In genomic region chr3:171266034-171266805, GRCh38 we compare ENCODE assay signal across 12 cellular contexts.
A peak's percentile ranks its signal among the peaks of the same experiment; 100 is the strongest.
DNase-seq lines count a peak whose midpoint lies in the region; FAIRE-seq and TF ChIP-seq lines count a peak whose summit lies in the region.
"Had no signal": no experiment of that assay in that cellular context is flagged by ENCODE, and none has a peak within 500 bp of the region (broad histone marks: within the 10 kb centered on the region; RNA-seq: fewer than 3 reads in every experiment).

No MANE protein-coding gene starts in this region.

- no peak overlapping the region for H4K8ac ChIP-seq in H1 (ENCODE audit: extremely low read depth, insufficient read depth, low read length)

- FAIRE-seq in GM19239 (lab: Jason Lieb, UNC) (peak; percentile 75), H1 (lab: Jason Lieb, UNC) (no peak)

- no peak overlapping the region for H3K14ac ChIP-seq in H1 (ENCODE audit: insufficient read length)

- H2BK15ac ChIP-seq in H1 (ENCODE audit: low read length), result no peak overlapping the region

- H2BK5ac ChIP-seq in H1 (ENCODE audit: low read depth, low read length), result no peak overlapping the region

- no peaks in the 10 kb centered on the region for H3K9me3 ChIP-seq in H1 (ENCODE audit: insufficient read depth in 2 of 2, low read depth in 1 of 2, low read length in 1 of 2)

- no peaks in the 10 kb centered on the region for H3K79me1 ChIP-seq in H1 (ENCODE audit: low read depth, low read length)

- 62% methylated on average over 4 of the region's 4 CpGs; no CpG with 5 or more reads in 1 of the 2 experiments for whole genome bisulfite sequencing in H1 (ENCODE audit: extremely low coverage in 1 of 2, insufficient coverage in 1 of 2, insufficient read length in 1 of 2, insufficient replicate concordance in 2 of 2, low coverage in 1 of 2, low lambda C conversion rate in 2 of 2, missing lambda C conversion rate in 1 of 2), 2 experiments

- H4K5ac ChIP-seq in H1 (ENCODE audit: insufficient read length, low read depth, low read length), result no peak overlapping the region

- H2AK5ac ChIP-seq in H1 (ENCODE audit: low read depth, low read length), result no peak overlapping the region

- no peak overlapping the region for H2BK12ac ChIP-seq in H1 (ENCODE audit: low read depth, low read length)

- H3K4me3 Mint-ChIP-seq in nephron progenitor cell, result no peak overlapping the region
- H3K4me3 Mint-ChIP-seq: memory B cell had no signal

- no peak for TF ChIP-seq EP300 in H1 (IDR thresholded peaks at IDR 0.05; ENCODE audit: borderline replicate concordance in 1 of 2, low read depth in 2 of 2, low read length in 2 of 2)

- no peak overlapping the region for H2AFZ ChIP-seq in H1 (ENCODE audit: low read length)

- H3K27me3 Mint-ChIP-seq in nephron progenitor cell (ENCODE audit: low read depth, poor library complexity), result peaks cover 8% of the 10 kb centered on the region
- H3K27me3 Mint-ChIP-seq: memory B cell had no signal

- no peak overlapping the region for H2BK20ac ChIP-seq in H1 (ENCODE audit: low read length)

- H3K27me3 ChIP-seq in H1 (replicated peaks in 1 of 4; ENCODE audit: control insufficient read depth in 3 of 4, extremely low read depth in 1 of 4, insufficient read depth in 3 of 4, low read length in 3 of 4), result no peaks in the 10 kb centered on the region

- no peak overlapping the region; a peak in 1 of 4 replicates for H3K4me2 ChIP-seq in H1 (ENCODE audit: insufficient read depth in 1 of 2, low read depth in 2 of 2, low read length in 2 of 2)

- TF ChIP-seq CTCF in H1 (IDR thresholded peaks at IDR 0.05; ENCODE audit: control extremely low read depth in 1 of 3, insufficient read depth in 1 of 3, low read depth in 1 of 3, low read length in 3 of 3), result no peak
- no peak for TF ChIP-seq CTCF in nephron progenitor cell (IDR thresholded peaks at IDR 0.05)

- CTCF ChIA-PET in H1 (lab: Charles Lee; ENCODE audit: partially characterized antibody), result interaction anchor here (0.9 kb wide), 1 partner anchor 299 kb away, joined by 4 read pairs; no protein-coding TSS in a partner anchor

- no peak overlapping the region for H3K56ac ChIP-seq in H1 (replicated peaks; ENCODE audit: insufficient read length, low read depth, low read length)

- no peak overlapping the region for H3K23ac ChIP-seq in H1 (ENCODE audit: insufficient read length)

- H2BK120ac ChIP-seq in H1 (replicated peaks; ENCODE audit: low read depth, low read length), result no peak overlapping the region

- H3K9me3 Mint-ChIP-seq in nephron progenitor cell, result no peaks in the 10 kb centered on the region
- H3K9me3 Mint-ChIP-seq: memory B cell had no signal

- no peak for TF ChIP-seq POLR2A in H1 (IDR thresholded peaks at IDR 0.05; ENCODE audit: control extremely low read depth in 1 of 2, low read depth in 2 of 2, low read length in 2 of 2)

- no peaks in the 10 kb centered on the region for H3K36me3 ChIP-seq in H1 (ENCODE audit: control insufficient read depth in 2 of 4, insufficient read depth in 4 of 4, low read length in 3 of 4)

- no peak overlapping the region for H3K18ac ChIP-seq in H1 (ENCODE audit: extremely low read depth, low read length)

- H3K4ac ChIP-seq in H1 (replicated peaks; ENCODE audit: insufficient read length, low read depth, low read length), result no peak overlapping the region

- POLR2A ChIA-PET in H1 (lab: Charles Lee; ENCODE audit: partially characterized antibody), result interaction anchor here (0.6 kb wide), 1 partner anchor 177 kb away, joined by 4 read pairs; no protein-coding TSS in a partner anchor

- DNase-seq in GM19239 (ENCODE audit: insufficient read length, low spot score) (no peak), OCI-M1 (lab: John Stamatoyannopoulos, UW) (peak; percentile 4), H1 (ENCODE audit: low read depth in 1 of 2, low spot score in 2 of 2) (no peak), nephron progenitor cell (no peak), SHP77 treated with DMSO at 0.1 percent for 48 hours (lab: John Stamatoyannopoulos, UW) (no peak), NCI-H1436 (lab: John Stamatoyannopoulos, UW) (no peak), GM03348 (ENCODE audit: low spot score) (no peak)
- DNase-seq: DND-41; glutamatergic neuron; stimulated activated CD4-positive, alpha-beta T cell treated with anti-CD3 and anti-CD28 coated beads, Interleukin-15, amount 100 ng/mL, for 24 hours; stimulated activated naive CD4-positive, alpha-beta T cell treated with Interleukin-2 at 50 U/mL for 16 hours had no signal

- no peak overlapping the region for H4K91ac ChIP-seq in H1 (replicated peaks; ENCODE audit: insufficient read length, low read length)

- H4K20me1 ChIP-seq in H1 (replicated peaks in 1 of 2; ENCODE audit: control insufficient read depth in 1 of 2, insufficient read depth in 2 of 2, low read length in 2 of 2), result no peaks in the 10 kb centered on the region

- peaks cover 0 to 8% of the 10 kb centered on the region in 2 experiments; a peak in 1 of 4 replicates for H3K79me2 ChIP-seq in H1 (ENCODE audit: control insufficient read depth in 1 of 2, insufficient read depth in 2 of 2, low read length in 2 of 2)

- no peak overlapping the region for H3K9ac ChIP-seq in H1 (replicated peaks in 1 of 4; ENCODE audit: extremely low read depth in 1 of 4, low read depth in 3 of 4, low read length in 3 of 4)

- H3K4me3 ChIP-seq in H1 (ENCODE audit: extremely low read depth in 1 of 4, insufficient read depth in 2 of 4, low read depth in 3 of 4, low read length in 4 of 4), result no peak overlapping the region

- H3K36me3 Mint-ChIP-seq in nephron progenitor cell (ENCODE audit: low read depth), result no peaks in the 10 kb centered on the region
- H3K36me3 Mint-ChIP-seq: memory B cell had no signal

- no peak for TF ChIP-seq RAD21 in H1 (IDR thresholded peaks at IDR 0.05 in 1 of 2, conservative IDR thresholded peaks at IDR 0.05 in 1 of 2; ENCODE audit: low read depth in 2 of 2, low read length in 2 of 2)

- peaks cover 14% of the 10 kb centered on the region for H3K4me1 Mint-ChIP-seq in nephron progenitor cell

- peaks cover 3 to 6% (median 5%) of the 10 kb centered on the region in 4 experiments; a peak in 5 of 7 replicates for H3K4me1 ChIP-seq in H1 (replicated peaks in 1 of 4; ENCODE audit: control insufficient read depth in 3 of 4, insufficient read depth in 4 of 4, low read length in 3 of 4)

- H3K27ac Mint-ChIP-seq in nephron progenitor cell, result peak overlapping the region; percentile 44
- H3K27ac Mint-ChIP-seq: memory B cell had no signal

- H3K27ac ChIP-seq in H1 (ENCODE audit: low read depth, low read length), result no peak overlapping the region

- no peaks in the 10 kb centered on the region for H3K23me2 ChIP-seq in H1 (ENCODE audit: low read depth, low read length)

TF ChIP-seq in H1, 55 proteins besides CTCF, POLR2A, EP300 and RAD21:
- TF ChIP-seq MAFK (IDR thresholded peaks at IDR 0.05; ENCODE audit: low read depth, low read length), result no peak
- no peak for TF ChIP-seq TAF1 (IDR thresholded peaks at IDR 0.05; ENCODE audit: low read depth, low read length)
- no peak for TF ChIP-seq EZH2 (IDR thresholded peaks at IDR 0.05; ENCODE audit: low read depth, low read length, severe bottlenecking)
- peak; percentile 11; the same call in 1 of the 2 replicates for TF ChIP-seq CEBPB (IDR thresholded peaks at IDR 0.05; ENCODE audit: low read depth, low read length)
- no peak for TF ChIP-seq SP1 (IDR thresholded peaks at IDR 0.05; ENCODE audit: low read depth, low read length)
